Comparison of ENCODE assay signal across 15 cellular contexts in the genomic region with DNA sequence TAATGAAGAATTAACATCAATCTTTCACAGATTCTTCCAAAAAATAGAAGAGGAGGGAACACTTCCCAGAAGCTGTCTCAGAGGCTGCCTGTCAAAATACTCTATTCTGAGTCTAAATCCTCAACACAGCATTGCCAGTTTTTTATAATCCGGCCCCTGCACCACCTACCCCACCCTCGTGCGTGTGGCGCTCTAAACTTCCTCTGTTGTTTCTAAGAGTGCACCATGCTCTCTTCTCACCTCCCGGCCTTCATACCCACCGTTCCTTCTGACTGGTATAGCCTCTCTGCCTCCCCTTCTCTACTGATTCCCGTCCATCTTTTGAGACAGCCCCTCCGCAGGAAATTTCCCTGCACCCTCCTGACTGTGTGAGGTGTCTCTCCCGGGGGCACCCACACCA.
DNase-seq lines count a peak whose midpoint lies in the region; ATAC-seq and TF ChIP-seq lines count a peak whose summit lies in the region.
"Had no signal": no experiment of that assay in that cellular context is flagged by ENCODE, and none has a peak within 500 bp of the region (broad histone marks: within the 10 kb centered on the region; RNA-seq: fewer than 3 reads in every experiment).

No MANE protein-coding gene starts in this region.

- no TSS peak for BruUV-seq in Calu3 (replicated peaks; lab: Mats Ljungman, UMichigan)

- H3K27me3 Mint-ChIP-seq in activated naive CD4-positive, alpha-beta T cell treated with anti-CD3 and anti-CD28 coated beads, Interleukin-2, amount 10 ng/mL, durations not matched to agents 7 days and 5 days, result peaks cover 7% of the 10 kb centered on the region
- H3K27me3 Mint-ChIP-seq in T-cell (no peaks in the 10 kb centered on the region), mesothelial cell of epicardium (ENCODE audit: low read depth) (peaks cover 2% of the 10 kb centered on the region), type B pancreatic cell (peaks cover 29% of the 10 kb centered on the region), Calu3 (ENCODE audit: unreplicated experiment) (peaks cover 18% of the 10 kb centered on the region)
- H3K27me3 Mint-ChIP-seq: CD4-positive, alpha-beta T cell had no signal

- TF ChIP-seq CTCF in mesothelial cell of epicardium (IDR thresholded peaks at IDR 0.05; ENCODE audit: unreplicated experiment), result no peak
- no peak for TF ChIP-seq CTCF in type B pancreatic cell (conservative IDR thresholded peaks at IDR 0.05)
- no peak for TF ChIP-seq CTCF in prostate gland (IDR thresholded peaks at IDR 0.05)
- TF ChIP-seq CTCF in Calu3 (IDR thresholded peaks at IDR 0.05; ENCODE audit: unreplicated experiment), result no peak

- no peak overlapping the region for H3K27ac ChIP-seq in prostate gland
- H3K27ac ChIP-seq: BLaER1 treated with 17β-estradiol and CSF1 and Interleukin-3, amounts not matched to agents 10 nM and 100 nM; GM23248; HL-60 had no signal

- 55% methylated on average over 9 of the region's 9 CpGs for WGBS in prostate gland

- H3K36me3 Mint-ChIP-seq in activated naive CD4-positive, alpha-beta T cell treated with anti-CD3 and anti-CD28 coated beads, Interleukin-2, amount 10 ng/mL, durations not matched to agents 7 days and 5 days, result no peaks in the 10 kb centered on the region
- no peaks in the 10 kb centered on the region for H3K36me3 Mint-ChIP-seq in T-cell
- no peaks in the 10 kb centered on the region for H3K36me3 Mint-ChIP-seq in mesothelial cell of epicardium
- H3K36me3 Mint-ChIP-seq in type B pancreatic cell, result no peaks in the 10 kb centered on the region
- H3K36me3 Mint-ChIP-seq in Calu3 (ENCODE audit: insufficient read depth, unreplicated experiment), result no peaks in the 10 kb centered on the region

- H3K9me3 Mint-ChIP-seq in activated naive CD4-positive, alpha-beta T cell treated with anti-CD3 and anti-CD28 coated beads, Interleukin-2, amount 10 ng/mL, durations not matched to agents 7 days and 5 days, result no peaks in the 10 kb centered on the region
- H3K9me3 Mint-ChIP-seq in T-cell (no peaks in the 10 kb centered on the region), mesothelial cell of epicardium (no peaks in the 10 kb centered on the region), type B pancreatic cell (no peaks in the 10 kb centered on the region), Calu3 (ENCODE audit: low read depth, unreplicated experiment) (no peaks in the 10 kb centered on the region)
- H3K9me3 Mint-ChIP-seq: CD4-positive, alpha-beta T cell had no signal

- DNase-seq in activated naive CD4-positive, alpha-beta T cell treated with anti-CD3 and anti-CD28 coated beads, Interleukin-2, amount 10 ng/mL, durations not matched to agents 7 days and 5 days, result no peak
- no peak for DNase-seq in activated naive CD4-positive, alpha-beta T cell treated with Interleukin-2 at 50 U/mL for 16 hours
- DNase-seq in T-cell (no peak), mesothelial cell of epicardium (ENCODE audit: low spot score in 2 of 2, unreplicated experiment in 2 of 2) (no peak), type B pancreatic cell (ENCODE audit: extremely low spot score, unreplicated experiment) (no peak), prostate gland (ENCODE audit: low spot score) (no peak), Calu3 (no peak)
- DNase-seq in stimulated activated CD4-positive, alpha-beta T cell treated with anti-CD3 and anti-CD28 coated beads, Interleukin-15, amount 100 ng/mL, for 24 hours, result no peak
- DNase-seq: ACHN; CD4-positive, alpha-beta T cell; DMS53; GM23248 had no signal

- H3K36me3 ChIP-seq in prostate gland, result no peaks in the 10 kb centered on the region
- H3K36me3 ChIP-seq: BLaER1 treated with 17β-estradiol and CSF1 and Interleukin-3, amounts not matched to agents 10 nM and 100 nM had no signal

- no peak for TF ChIP-seq POLR2A in prostate gland (IDR thresholded peaks at IDR 0.05)

- intact Hi-C loops in prostate gland (cut with DNase I) (no loop called here), Calu3 (cut with micrococcal nuclease; ENCODE audit: unreplicated experiment) (no loop called here)

- ATAC-seq in T-cell (replicated peaks in 1 of 4), result peak in 3 of 4 experiments; percentile 40 to 67 (median 63)
- ATAC-seq: HCT116 had no signal

- H3K4me3 Mint-ChIP-seq in activated naive CD4-positive, alpha-beta T cell treated with anti-CD3 and anti-CD28 coated beads, Interleukin-2, amount 10 ng/mL, durations not matched to agents 7 days and 5 days, result no peak overlapping the region
- H3K4me3 Mint-ChIP-seq in T-cell, result peak overlapping the region in 1 of 3 donors; percentile 15
- H3K4me3 Mint-ChIP-seq in mesothelial cell of epicardium, result no peak overlapping the region
- no peak overlapping the region for H3K4me3 Mint-ChIP-seq in type B pancreatic cell
- H3K4me3 Mint-ChIP-seq in Calu3 (ENCODE audit: low read depth, unreplicated experiment), result no peak overlapping the region
- H3K4me3 Mint-ChIP-seq: CD4-positive, alpha-beta T cell had no signal

- H3K4me1 ChIP-seq in prostate gland (replicated peaks), result no peaks in the 10 kb centered on the region

- H3K4me1 Mint-ChIP-seq in activated naive CD4-positive, alpha-beta T cell treated with anti-CD3 and anti-CD28 coated beads, Interleukin-2, amount 10 ng/mL, durations not matched to agents 7 days and 5 days, result peaks cover 38% of the 10 kb centered on the region
- H3K4me1 Mint-ChIP-seq in T-cell (peaks cover 31 to 53% (median 32%) of the 10 kb centered on the region in 3 donors), mesothelial cell of epicardium (peaks cover 25% of the 10 kb centered on the region), type B pancreatic cell (ENCODE audit: unreplicated experiment) (peaks cover 18% of the 10 kb centered on the region), Calu3 (ENCODE audit: low read depth, unreplicated experiment) (no peaks in the 10 kb centered on the region)

- peak overlapping the region; percentile 25 for H3K27ac Mint-ChIP-seq in activated naive CD4-positive, alpha-beta T cell treated with anti-CD3 and anti-CD28 coated beads, Interleukin-2, amount 10 ng/mL, durations not matched to agents 7 days and 5 days
- peak overlapping the region in 1 of 2 donors; percentile 12 for H3K27ac Mint-ChIP-seq in T-cell
- peak overlapping the region; percentile 22 for H3K27ac Mint-ChIP-seq in mesothelial cell of epicardium
- peak overlapping the region; percentile 39 for H3K27ac Mint-ChIP-seq in type B pancreatic cell
- H3K27ac Mint-ChIP-seq in Calu3 (ENCODE audit: unreplicated experiment), result no peak overlapping the region
- H3K27ac Mint-ChIP-seq: CD4-positive, alpha-beta T cell had no signal

- H3K4me3 ChIP-seq in prostate gland, result no peak overlapping the region
- H3K4me3 ChIP-seq: BLaER1 treated with 17β-estradiol and CSF1 and Interleukin-3, amounts not matched to agents 10 nM and 100 nM; GM23248 had no signal

- POLR2A ChIA-PET in T-cell (lab: Charles Lee), result no interaction called here

- CTCF ChIA-PET in activated naive CD4-positive, alpha-beta T cell treated with anti-CD3 and anti-CD28 coated beads, Interleukin-2, amount 10 ng/mL, durations not matched to agents 7 days and 5 days (lab: Charles Lee), result no interaction called here
- CTCF ChIA-PET in T-cell (lab: Charles Lee), result no interaction called here
- CTCF ChIA-PET in Calu3 (lab: Charles Lee), result no interaction called here

- no peaks in the 10 kb centered on the region for H3K9me3 ChIP-seq in prostate gland
- H3K9me3 ChIP-seq: BLaER1 treated with 17β-estradiol and CSF1 and Interleukin-3, amounts not matched to agents 10 nM and 100 nM had no signal

- no peaks in the 10 kb centered on the region for H3K27me3 ChIP-seq in prostate gland (replicated peaks; ENCODE audit: insufficient read depth)
- H3K27me3 ChIP-seq: BLaER1 treated with 17β-estradiol and CSF1 and Interleukin-3, amounts not matched to agents 10 nM and 100 nM had no signal
